1 cellular context compared by ENCODE assay signal in genomic region chr7:157302314-157302711, GRCh38.
TF ChIP-seq lines count a peak whose summit lies in the region.

No MANE protein-coding gene starts in this region.

TF ChIP-seq in K562, 482 proteins besides CTCF, POLR2A, EP300 and RAD21 (continued from another document):
- TF ChIP-seq ZBTB2 (IDR thresholded peaks at IDR 0.05) (0 out of 2 replicates have a peak, but pooled peaks have one; percentile 26), FOXO4 (CRISPR knock-in tag; IDR thresholded peaks at IDR 0.05) (no peak), ZNF263 (CRISPR knock-in tag; IDR thresholded peaks at IDR 0.05; ENCODE audit: borderline replicate concordance) (no peak), ADNP (tag; IDR thresholded peaks at IDR 0.05) (no peak), HBP1 (CRISPR knock-in tag; IDR thresholded peaks at IDR 0.05) (no peak), ZNF512 (tag; IDR thresholded peaks at IDR 0.05) (no peak), ELF1 (tag; IDR thresholded peaks at IDR 0.05) (peak; percentile 47; the same call in 1 of the 2 replicates), RHOXF2B (CRISPR knock-in tag; conservative IDR thresholded peaks at IDR 0.05) (no peak), RBM22 (IDR thresholded peaks at IDR 0.05; ENCODE audit: low read depth, low read length, poor library complexity, severe bottlenecking) (no peak), ZNF41 (CRISPR knock-in tag; conservative IDR thresholded peaks at IDR 0.05) (no peak), ZNF696 (CRISPR knock-in tag; conservative IDR thresholded peaks at IDR 0.05) (no peak), ZNF780A (CRISPR knock-in tag; IDR thresholded peaks at IDR 0.05) (no peak), ETS1 (conservative IDR thresholded peaks at IDR 0.05; ENCODE audit: control insufficient read depth, low read depth, low read length) (0 out of 2 replicates have a peak, but pooled peaks have one; percentile 35), CBFA2T2 (conservative IDR thresholded peaks at IDR 0.05) (no peak), NFE2 (IDR thresholded peaks at IDR 0.05; ENCODE audit: low read depth) (peak; percentile 53; the same call in 1 of the 2 replicates), FOSL1 (tag; conservative IDR thresholded peaks at IDR 0.05) (no peak), KAT8 (IDR thresholded peaks at IDR 0.05; ENCODE audit: low read depth) (no peak), SMARCA5 (IDR thresholded peaks at IDR 0.05) (no peak), CTBP1 (IDR thresholded peaks at IDR 0.05; ENCODE audit: borderline replicate concordance) (no peak)
TF ChIP-seq in K562: peak in this region for 7.
